Comparison of ENCODE assay signal across 17 cellular contexts in the genomic region with DNA sequence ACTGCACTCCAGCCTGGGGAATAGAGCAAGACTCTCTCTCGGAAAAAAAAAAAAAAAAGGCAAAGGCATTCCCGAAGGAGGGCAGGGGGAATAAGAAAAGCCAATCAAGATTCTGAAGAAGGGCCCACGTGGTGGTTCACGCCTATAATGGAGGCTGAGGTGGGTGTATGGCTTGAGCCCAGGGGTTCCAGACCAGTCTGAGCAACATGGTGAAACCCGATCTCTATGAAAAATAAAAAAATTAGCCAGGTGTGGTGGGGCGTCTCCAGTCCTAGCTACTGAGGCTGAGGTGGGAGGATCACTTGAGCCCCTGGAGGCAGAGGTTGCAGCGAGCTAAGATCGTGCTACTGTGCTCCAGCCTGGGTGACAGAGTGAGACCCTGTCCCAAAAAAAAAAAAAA. TPM values are rescaled to one million over a fixed set of nuclear protein-coding genes. Genes with fewer than 3 reads are reported as not detected.
DNase-seq lines count a peak whose midpoint lies in the region; ATAC-seq, FAIRE-seq and TF ChIP-seq lines count a peak whose summit lies in the region.
"Had no signal": no experiment of that assay in that cellular context is flagged by ENCODE, and none has a peak within 500 bp of the region (broad histone marks: within the 10 kb centered on the region; RNA-seq: fewer than 3 reads in every experiment).

No MANE protein-coding gene starts in this region.

- no peak overlapping the region for H3K56ac ChIP-seq in IMR-90 (ENCODE audit: extremely low read depth, insufficient read depth, low read length)

- no peak overlapping the region for H2BK120ac ChIP-seq in IMR-90 (ENCODE audit: low read depth, low read length)

- H2AK5ac ChIP-seq in IMR-90 (ENCODE audit: low read depth, low read length) = no peak overlapping the region

- no peak overlapping the region for H3K4me3 ChIP-seq in IMR-90 (ENCODE audit: insufficient read depth, low read depth, low read length)
- H3K4me3 ChIP-seq: A549 had no signal

- H3K4me1 ChIP-seq in IMR-90 (ENCODE audit: control insufficient read depth, insufficient read depth, low read length) = peaks cover 11% of the 10 kb centered on the region

- peaks cover 3% of the 10 kb centered on the region for H3K27me3 Mint-ChIP-seq in brain
- H3K27me3 Mint-ChIP-seq in nephron progenitor cell (ENCODE audit: low read depth, poor library complexity) = peaks cover 3% of the 10 kb centered on the region
- H3K27me3 Mint-ChIP-seq in Calu3 (ENCODE audit: unreplicated experiment) = peaks cover 51% of the 10 kb centered on the region

- 78% methylated on average over 3 of the region's 8 CpGs; no CpG with 5 or more reads in 1 of the 2 experiments for WGBS in IMR-90 (ENCODE audit: extremely low coverage in 2 of 2, insufficient read length in 1 of 2), 2 experiments

- 0 out of 2 replicates have a peak, but pooled peaks cover under 1% of the 10 kb centered on the region for H4K20me1 ChIP-seq in IMR-90 (ENCODE audit: insufficient read depth, low read length)

- no peaks in the 10 kb centered on the region for H3K27me3 ChIP-seq in IMR-90 (ENCODE audit: control insufficient read depth, insufficient read depth, low read length)
- H3K27me3 ChIP-seq: BE2C had no signal

- no peak overlapping the region for H2BK15ac ChIP-seq in IMR-90 (ENCODE audit: low read depth, low read length)

- in situ Hi-C loops in IMR-90 (cut with MboI; ENCODE audit: low sequenced_read_pairs) = no loop called here

- TF ChIP-seq CTCF in IMR-90 (conservative IDR thresholded peaks at IDR 0.05; ENCODE audit: low read depth, low read length) (no peak), brain (conservative IDR thresholded peaks at IDR 0.05) (no peak), nephron progenitor cell (IDR thresholded peaks at IDR 0.05) (no peak), Calu3 (IDR thresholded peaks at IDR 0.05; ENCODE audit: unreplicated experiment) (no peak)

- H3K4me3 Mint-ChIP-seq in brain (peak overlapping the region in 1 of 5 experiments; percentile 65), nephron progenitor cell (peak overlapping the region; percentile 14), Calu3 (ENCODE audit: low read depth, unreplicated experiment) (no peak overlapping the region)

- H3K27ac ChIP-seq in IMR-90 (ENCODE audit: insufficient read depth, low read length) = no peak overlapping the region
- H3K27ac ChIP-seq: C4-2B had no signal

- intact Hi-C loops in IMR-90 (cut with micrococcal nuclease) = loop anchor here (10.0 kb wide), 1 partner anchor 147 kb away; no protein-coding TSS in a partner anchor
- intact Hi-C loops in Calu3 (cut with micrococcal nuclease; ENCODE audit: unreplicated experiment) = no loop called here

- no peak overlapping the region for H4K91ac ChIP-seq in IMR-90 (ENCODE audit: insufficient read depth, low read depth, low read length)

- dilution Hi-C loops in IMR-90 (cut with HindIII; ENCODE audit: low sequenced_read_pairs, unreplicated experiment) = no loop called here

- H4K5ac ChIP-seq in IMR-90 (ENCODE audit: low read depth, low read length) = no peak overlapping the region

- no peak for FAIRE-seq in HTR-8/SVneo (lab: Jason Lieb, UNC)
- FAIRE-seq: A549, D721Med, G401.6, GM12891 had no signal

- H3K36me3 ChIP-seq in IMR-90 (ENCODE audit: control insufficient read depth, insufficient read depth, low read length) = no peaks in the 10 kb centered on the region
- H3K36me3 ChIP-seq: BE2C had no signal

- peaks cover 11 to 29% of the 10 kb centered on the region in 2 experiments; a peak in 2 of 4 replicates for H3K79me1 ChIP-seq in IMR-90 (ENCODE audit: low read depth in 1 of 2, low read length in 2 of 2)

- no peak for ATAC-seq in IMR-90 (ENCODE audit: low read depth)
- no peak for ATAC-seq in GM21526 (IDR thresholded peaks at IDR 0.05; ENCODE audit: low FRiP score, unreplicated experiment)
- ATAC-seq: A549 had no signal

- no peak overlapping the region for H2BK20ac ChIP-seq in IMR-90 (ENCODE audit: low read depth, low read length)

- H2BK5ac ChIP-seq in IMR-90 (ENCODE audit: low read depth, low read length, poor library complexity, severe bottlenecking) = no peak overlapping the region

- H3K4me2 ChIP-seq in IMR-90 (ENCODE audit: low read depth, low read length) = no peak overlapping the region
- H3K4me2 ChIP-seq: A549 had no signal

- H4K8ac ChIP-seq in IMR-90 (ENCODE audit: low read depth in 2 of 2, low read length in 2 of 2) = no peak overlapping the region

- DNase-seq in IMR-90 = no peak
- DNase-seq in nephron progenitor cell = no peak
- DNase-seq in HTR-8/SVneo (ENCODE audit: insufficient read length, low spot score) = no peak
- no peak for DNase-seq in Calu3
- DNase-seq: BE2C; CD4-positive, alpha-beta memory T cell; DMS153; DMS79 treated with DMSO at 0.1 percent for 48 hours; EL; HCEC 1CT had no signal

- no peak for TF ChIP-seq POLR2A in IMR-90 (IDR thresholded peaks at IDR 0.05; ENCODE audit: low read depth, low read length)

- no peak overlapping the region for H2AFZ ChIP-seq in IMR-90 (replicated peaks; ENCODE audit: low read length, poor library complexity)

- H3K27ac Mint-ChIP-seq in brain (peak overlapping the region in 4 of 5 experiments; percentile 38 to 100 (median 100)), nephron progenitor cell (peak overlapping the region; percentile 77), Calu3 (ENCODE audit: unreplicated experiment) (no peak overlapping the region)
- H3K27ac Mint-ChIP-seq: CD4-positive, alpha-beta memory T cell had no signal

- H3K18ac ChIP-seq in IMR-90 (ENCODE audit: low read depth, low read length) = no peak overlapping the region

- H3K36me3 Mint-ChIP-seq in brain (no peaks in the 10 kb centered on the region), nephron progenitor cell (ENCODE audit: low read depth) (no peaks in the 10 kb centered on the region), Calu3 (ENCODE audit: insufficient read depth, unreplicated experiment) (peaks cover 26% of the 10 kb centered on the region)

- peak overlapping the region; percentile 46 for H2AK9ac ChIP-seq in IMR-90 (replicated peaks; ENCODE audit: low read depth, low read length, poor library complexity)

- POLR2A ChIA-PET in IMR-90 (lab: Charles Lee; ENCODE audit: unreplicated experiment) = no interaction called here

- H3K4me1 Mint-ChIP-seq in brain (peaks cover 69% of the 10 kb centered on the region), nephron progenitor cell (peaks cover 81% of the 10 kb centered on the region), Calu3 (ENCODE audit: low read depth, unreplicated experiment) (peaks cover 28% of the 10 kb centered on the region)

- H3K14ac ChIP-seq in IMR-90 (replicated peaks; ENCODE audit: low read depth, low read length) = no peak overlapping the region

- BruUV-seq in IMR-90 (replicated peaks; lab: Mats Ljungman, UMichigan) = no TSS peak
- no TSS peak for BruUV-seq in Calu3 (replicated peaks; lab: Mats Ljungman, UMichigan)

- TF ChIP-seq RAD21 in IMR-90 (IDR thresholded peaks at IDR 0.05; ENCODE audit: low read length) = no peak

- CTCF ChIA-PET in IMR-90 (lab: Yijun Ruan, JAX) (no interaction called here), Calu3 (lab: Charles Lee) (no interaction called here)

- H3K23ac ChIP-seq in IMR-90 (ENCODE audit: low read depth, low read length) = no peak overlapping the region

- no peak overlapping the region for H3K9ac ChIP-seq in IMR-90 (ENCODE audit: low read depth, low read length)

- no peaks in the 10 kb centered on the region for H3K9me3 ChIP-seq in IMR-90 (ENCODE audit: control insufficient read depth, insufficient read depth, low read length)
- H3K9me3 ChIP-seq: A549, BE2C had no signal

- H3K9me3 Mint-ChIP-seq in brain (no peaks in the 10 kb centered on the region), nephron progenitor cell (no peaks in the 10 kb centered on the region), Calu3 (ENCODE audit: low read depth, unreplicated experiment) (peaks cover 2% of the 10 kb centered on the region)

- H3K9me1 ChIP-seq in IMR-90 (ENCODE audit: insufficient read depth, low read length) = peaks cover 18% of the 10 kb centered on the region

- H3K4ac ChIP-seq in IMR-90 (ENCODE audit: low read depth, low read length) = no peak overlapping the region

TF ChIP-seq in IMR-90, 13 proteins besides CTCF, POLR2A, EP300 and RAD21 (continues in another document):
- no peak for TF ChIP-seq BHLHE40 (IDR thresholded peaks at IDR 0.05; ENCODE audit: low read depth, low read length)
- no peak for TF ChIP-seq MAFK (IDR thresholded peaks at IDR 0.05; ENCODE audit: low read depth, low read length)

RNA-seq across cellular contexts. Expression of a gene that starts 4.3 kb away (rescaled TPM):
- total RNA-seq in IMR-90 (2012; rRNA removed) (11.4 and 17.2 TPM in 2 replicates), Calu3 (2022) (53.5 and 62.9 TPM in 2 replicates)
- polyA plus RNA-seq in IMR-90 (2012; rRNA removed) (275 and 288 TPM in 2 replicates), brain (ENCODE audit: insufficient read depth, low read depth, low replicate concordance) (1,278 TPM)
- polyA plus RNA-seq in IMR-90 (2012; cell fraction: cytosol; rRNA removed) = 442 and 548 TPM in 2 replicates
- polyA plus RNA-seq in IMR-90 (2012; cell fraction: nucleus; rRNA removed; ENCODE audit: low replicate concordance) = 174 and 202 TPM in 2 replicates

RNA-seq across cellular contexts. Expression of a gene that starts 8.9 kb away (rescaled TPM):
- total RNA-seq in IMR-90 (2012; rRNA removed) = 236 and 244 TPM in 2 replicates
- polyA plus RNA-seq in IMR-90 (2012; rRNA removed) = 359 and 403 TPM in 2 replicates
- polyA plus RNA-seq in IMR-90 (2012; cell fraction: cytosol; rRNA removed) = 225 and 535 TPM in 2 replicates
- 257 and 322 TPM in 2 replicates for polyA plus RNA-seq in IMR-90 (2012; cell fraction: nucleus; rRNA removed; ENCODE audit: low replicate concordance)
- polyA plus RNA-seq in brain (ENCODE audit: insufficient read depth, low read depth, low replicate concordance) = 293 TPM
- total RNA-seq in Calu3 (2022) = 176 and 183 TPM in 2 replicates

RNA-seq across cellular contexts. Expression of a gene that starts 10.5 kb away (rescaled TPM):
- total RNA-seq in IMR-90 (2012; rRNA removed) (not detected in 2 replicates), Calu3 (2022) (0.34 TPM in 1 of 2 replicates, not detected in the other)
- polyA plus RNA-seq in IMR-90 (2012; rRNA removed) (0.41 and 0.66 TPM in 2 replicates), brain (ENCODE audit: insufficient read depth, low read depth, low replicate concordance) (0.81 TPM)
- polyA plus RNA-seq in IMR-90 (2012; cell fraction: cytosol; rRNA removed) = 0.05 and 0.09 TPM in 2 replicates
- polyA plus RNA-seq in IMR-90 (2012; cell fraction: nucleus; rRNA removed; ENCODE audit: low replicate concordance) = 4.4 and 9.6 TPM in 2 replicates

RNA-seq across cellular contexts. Expression of a gene that starts 27.5 kb away (rescaled TPM):
- total RNA-seq in IMR-90 (2012; rRNA removed) (4.2 and 5.7 TPM in 2 replicates), Calu3 (2022) (not detected in 2 replicates)
- polyA plus RNA-seq in IMR-90 (2012; rRNA removed) (15.0 and 15.7 TPM in 2 replicates), brain (ENCODE audit: insufficient read depth, low read depth, low replicate concordance) (13.7 TPM)
- 11.0 and 13.1 TPM in 2 replicates for polyA plus RNA-seq in IMR-90 (2012; cell fraction: cytosol; rRNA removed)
- 10.0 and 11.9 TPM in 2 replicates for polyA plus RNA-seq in IMR-90 (2012; cell fraction: nucleus; rRNA removed; ENCODE audit: low replicate concordance)

RNA-seq across cellular contexts. Expression of a gene that starts 38.0 kb away (rescaled TPM):
- total RNA-seq in IMR-90 (2012; rRNA removed) (51.4 and 58.8 TPM in 2 replicates), Calu3 (2022) (47.3 and 55.3 TPM in 2 replicates)
- polyA plus RNA-seq in IMR-90 (2012; rRNA removed) (135 and 138 TPM in 2 replicates), brain (ENCODE audit: insufficient read depth, low read depth, low replicate concordance) (77.8 TPM)
- 142 and 155 TPM in 2 replicates for polyA plus RNA-seq in IMR-90 (2012; cell fraction: cytosol; rRNA removed)
- 205 and 256 TPM in 2 replicates for polyA plus RNA-seq in IMR-90 (2012; cell fraction: nucleus; rRNA removed; ENCODE audit: low replicate concordance)
